ENCODE assay signal across 23 cellular contexts in genomic region chr17:30513346-30513745, GRCh38.
"Had no signal": no experiment of that assay in that cellular context is flagged by ENCODE, and none has a peak within 500 bp of the region (broad histone marks: within the 10 kb centered on the region; RNA-seq: fewer than 3 reads in every experiment).

No MANE protein-coding gene starts in this region.

- H3K4me3 Mint-ChIP-seq: activated CD4-positive, alpha-beta T cell treated with anti-CD3 and anti-CD28 coated beads, Interleukin-2, amount 10 ng/mL, durations not matched to agents 24 days and 14 days; activated CD8-positive, alpha-beta T cell treated with anti-CD3 and anti-CD28 coated beads for 36 hours; activated naive CD8-positive, alpha-beta T cell treated with anti-CD3 and anti-CD28 coated beads, Interleukin-2, amount 50 U/mL, for 24 hours; activated T-helper 17 cell treated with anti-CD3 and anti-CD28 coated beads, Interleukin-2, amount 50 U/mL, for 72 hours; effector memory CD8-positive, alpha-beta T cell; immature natural killer cell; naive thymus-derived CD8-positive, alpha-beta T cell; stimulated activated naive CD8-positive, alpha-beta T cell treated with anti-CD3 and anti-CD28 coated beads, Interleukin-15, Interleukin-2, amounts not matched to agents 100 ng/mL and 50 ng/mL, for 24 hours; T-cell had no signal

- H3K4me3 ChIP-seq: cardiac muscle cell, gastroesophageal sphincter, heart left ventricle, ovary, psoas muscle, skin epidermis, suprapubic skin, transverse colon, uterus had no signal

- H3K36me3 ChIP-seq: ovary, uterus had no signal

- ATAC-seq: activated CD8-positive, alpha-beta T cell treated with anti-CD3 and anti-CD28 coated beads for 36 hours; activated naive CD8-positive, alpha-beta T cell treated with anti-CD3 and anti-CD28 coated beads, Interleukin-2, amount 50 U/mL, for 24 hours; activated T-helper 17 cell treated with anti-CD3 and anti-CD28 coated beads, Interleukin-2, amount 50 U/mL, for 72 hours; effector memory CD8-positive, alpha-beta T cell; gastroesophageal sphincter; heart left ventricle; naive thymus-derived CD8-positive, alpha-beta T cell; psoas muscle; right cardiac atrium; T-cell had no signal

- DNase-seq: activated CD4-positive, alpha-beta T cell treated with anti-CD3 and anti-CD28 coated beads, Interleukin-2, amount 10 ng/mL, durations not matched to agents 24 days and 14 days; activated CD4-positive, CD25-positive, alpha-beta regulatory T cell; activated CD8-positive, alpha-beta T cell treated with anti-CD3 and anti-CD28 coated beads for 36 hours; activated naive CD4-positive, alpha-beta T cell; activated naive CD8-positive, alpha-beta T cell treated with anti-CD3 and anti-CD28 coated beads, Interleukin-2, amount 50 U/mL, for 24 hours; activated T-cell treated with anti-CD3 and anti-CD28 coated beads, Interleukin-2, amount 50 U/mL, for 1 hour; effector memory CD8-positive, alpha-beta T cell; heart left ventricle; immature natural killer cell; mesendoderm; naive thymus-derived CD8-positive, alpha-beta T cell; ovary; psoas muscle; T-cell; transverse colon; uterus had no signal

- H3K4me1 Mint-ChIP-seq: activated CD4-positive, alpha-beta T cell treated with anti-CD3 and anti-CD28 coated beads, Interleukin-2, amount 10 ng/mL, durations not matched to agents 24 days and 14 days had no signal

- H3K4me1 ChIP-seq: gastroesophageal sphincter, psoas muscle, suprapubic skin, transverse colon, uterus had no signal

- H3K27me3 ChIP-seq: cardiac muscle cell, gastroesophageal sphincter, heart left ventricle, ovary, suprapubic skin, transverse colon, uterus had no signal

- H3K27me3 Mint-ChIP-seq: activated CD4-positive, alpha-beta T cell treated with anti-CD3 and anti-CD28 coated beads, Interleukin-2, amount 10 ng/mL, durations not matched to agents 24 days and 14 days; activated CD8-positive, alpha-beta T cell treated with anti-CD3 and anti-CD28 coated beads for 36 hours; activated naive CD8-positive, alpha-beta T cell treated with anti-CD3 and anti-CD28 coated beads, Interleukin-2, amount 50 U/mL, for 24 hours; activated T-helper 17 cell treated with anti-CD3 and anti-CD28 coated beads, Interleukin-2, amount 50 U/mL, for 72 hours; effector memory CD8-positive, alpha-beta T cell; naive thymus-derived CD8-positive, alpha-beta T cell; stimulated activated naive CD8-positive, alpha-beta T cell treated with anti-CD3 and anti-CD28 coated beads, Interleukin-15, Interleukin-2, amounts not matched to agents 100 ng/mL and 50 ng/mL, for 24 hours; T-cell had no signal

- H3K9me3 ChIP-seq: gastroesophageal sphincter, heart left ventricle, ovary, psoas muscle, suprapubic skin, transverse colon, uterus had no signal

- H3K27ac ChIP-seq: cardiac muscle cell, gastroesophageal sphincter, heart left ventricle, ovary, psoas muscle, skin epidermis, suprapubic skin, transverse colon, uterus had no signal

- H3K9me3 Mint-ChIP-seq: activated CD4-positive, alpha-beta T cell treated with anti-CD3 and anti-CD28 coated beads, Interleukin-2, amount 10 ng/mL, durations not matched to agents 24 days and 14 days; activated CD8-positive, alpha-beta T cell treated with anti-CD3 and anti-CD28 coated beads for 36 hours; activated naive CD8-positive, alpha-beta T cell treated with anti-CD3 and anti-CD28 coated beads, Interleukin-2, amount 50 U/mL, for 24 hours; activated T-helper 17 cell treated with anti-CD3 and anti-CD28 coated beads, Interleukin-2, amount 50 U/mL, for 72 hours; effector memory CD8-positive, alpha-beta T cell; immature natural killer cell; naive thymus-derived CD8-positive, alpha-beta T cell; stimulated activated naive CD8-positive, alpha-beta T cell treated with anti-CD3 and anti-CD28 coated beads, Interleukin-15, Interleukin-2, amounts not matched to agents 100 ng/mL and 50 ng/mL, for 24 hours; T-cell had no signal

- H3K27ac Mint-ChIP-seq: activated CD4-positive, alpha-beta T cell treated with anti-CD3 and anti-CD28 coated beads, Interleukin-2, amount 10 ng/mL, durations not matched to agents 24 days and 14 days; activated naive CD8-positive, alpha-beta T cell treated with anti-CD3 and anti-CD28 coated beads, Interleukin-2, amount 50 U/mL, for 24 hours; stimulated activated naive CD8-positive, alpha-beta T cell treated with anti-CD3 and anti-CD28 coated beads, Interleukin-15, Interleukin-2, amounts not matched to agents 100 ng/mL and 50 ng/mL, for 24 hours had no signal
